Comparison of ENCODE assay signal across 23 cellular contexts in the genomic region with DNA sequence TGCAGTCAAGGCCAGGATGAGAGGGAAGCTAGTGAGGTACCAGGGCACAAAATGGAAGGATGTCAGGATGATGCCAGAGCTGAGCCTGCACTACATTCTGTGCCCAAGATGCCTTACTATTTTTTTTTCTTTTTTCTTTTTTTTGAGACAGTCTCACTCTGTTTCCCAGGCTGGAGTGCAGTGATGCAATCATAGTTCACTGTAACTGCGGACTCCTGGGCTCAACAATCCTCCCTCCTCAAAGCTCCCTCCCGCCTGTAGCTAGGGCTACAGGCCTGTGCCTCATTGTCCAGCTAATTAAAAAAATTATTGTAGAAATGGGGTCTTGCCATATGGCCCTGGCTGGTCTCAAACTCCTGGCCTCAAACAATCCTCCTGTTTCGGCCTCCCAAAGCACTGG. TPM values are rescaled to one million over a fixed set of nuclear protein-coding genes. Genes with fewer than 3 reads are reported as not detected.
"Had no signal": no experiment of that assay in that cellular context is flagged by ENCODE, and none has a peak within 500 bp of the region (broad histone marks: within the 10 kb centered on the region; RNA-seq: fewer than 3 reads in every experiment).

No MANE protein-coding gene starts in this region.

- H3K27ac ChIP-seq: HL-60, SJCRH30 had no signal

- H3K9me3 ChIP-seq: SJCRH30 had no signal

- H3K27me3 ChIP-seq: SJCRH30 had no signal

- H3K4me3 ChIP-seq: SJCRH30 had no signal

- H3K4me1 ChIP-seq: SJCRH30 had no signal

- ATAC-seq: SK-N-SH treated with all-trans-retinoic acid at 6 μM for 48 hours had no signal

- H3K36me3 ChIP-seq: SJCRH30 had no signal

- DNase-seq: KBM-7, MV-4-11, NCI-H1048, NCI-H1105, NCI-H1417 treated with DMSO at 0.1 percent for 48 hours, NCI-H146, NCI-H1694 treated with DMSO at 0.1 percent for 48 hours, NCI-H2029, NCI-H2081 treated with DMSO at 0.1 percent for 48 hours, NCI-H2171, NCI-H226, NCI-H446, NCI-H510A, NCI-H524 treated with DMSO at 0.1 percent for 48 hours, NCI-H69, NCI-H774, RPMI8226, SHP77 treated with DMSO at 0.1 percent for 48 hours, SJCRH30, T-helper 1 cell had no signal

RNA-seq across cellular contexts. Expression of a gene that starts 55.3 kb away (rescaled TPM):
- total RNA-seq: MCF 10A, SJCRH30 had no signal
